ENCODE assay signal across 16 cellular contexts in the genomic region with DNA sequence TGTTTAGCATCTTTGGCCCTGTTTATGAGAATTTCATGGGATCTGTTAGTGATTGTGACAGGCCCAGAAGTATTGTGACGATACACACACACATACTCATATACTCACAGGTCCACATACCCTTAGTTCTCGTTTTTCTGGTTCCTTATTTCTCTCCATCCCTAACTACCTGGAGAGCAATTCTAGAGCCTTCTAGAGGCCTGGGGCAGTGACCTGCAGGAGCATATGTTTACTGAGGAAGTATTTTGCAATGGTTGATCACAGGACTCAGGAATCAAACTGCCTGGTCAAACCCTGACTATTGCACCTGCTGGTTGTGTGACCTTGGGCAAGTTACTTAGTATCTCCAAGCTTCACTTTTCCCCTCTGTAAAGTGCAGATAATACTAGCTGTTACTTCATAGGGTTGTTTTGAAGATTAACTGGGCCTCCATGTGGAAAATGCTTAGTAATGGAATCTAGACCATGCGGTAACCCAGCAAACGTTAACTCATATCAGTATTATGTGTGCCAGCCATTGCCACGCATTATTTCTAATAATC. TPM values are rescaled to one million over a fixed set of nuclear protein-coding genes. Genes with fewer than 3 reads are reported as not detected.
"Had no signal": no experiment of that assay in that cellular context is flagged by ENCODE, and none has a peak within 500 bp of the region (broad histone marks: within the 10 kb centered on the region; RNA-seq: fewer than 3 reads in every experiment).

No MANE protein-coding gene starts in this region.

- H3K36me3 ChIP-seq: WERI-Rb-1 had no signal

- H3K4me3 ChIP-seq: coronary artery had no signal

- ATAC-seq: activated CD8-positive, alpha-beta memory T cell treated with anti-CD3 and anti-CD28 coated beads, Interleukin-2, amount 10 ng/mL, durations not matched to agents 7 days and 5 days; left colon; T-cell had no signal

- H3K27ac ChIP-seq: coronary artery, WERI-Rb-1 had no signal

- DNase-seq: activated CD4-positive, alpha-beta T cell treated with anti-CD3 and anti-CD28 coated beads, Interleukin-2, amount 50 U/mL, for 48 hours; activated CD8-positive, alpha-beta memory T cell treated with anti-CD3 and anti-CD28 coated beads, Interleukin-2, amount 10 ng/mL, durations not matched to agents 7 days and 5 days; activated naive CD4-positive, alpha-beta T cell treated with anti-CD3 and anti-CD28 coated beads for 36 hours; activated T-cell treated with anti-CD3 and anti-CD28 coated beads, Interleukin-2, amount 50 U/mL, for 1 hour; central memory CD4-positive, alpha-beta T cell; foreskin melanocyte; left colon; retina; stimulated activated CD4-positive, alpha-beta T cell treated with anti-CD3 and anti-CD28 coated beads, Interleukin-15, amount 100 ng/mL, for 24 hours; stimulated activated CD4-positive, alpha-beta T cell treated with anti-CD3 and anti-CD28 coated beads, Interleukin-4, amount 100 ng/mL, for 1 hour; stimulated activated naive CD4-positive, alpha-beta T cell treated with Interleukin-2 at 50 U/mL for 16 hours; T-cell; T-helper 9 cell; WERI-Rb-1 had no signal

RNA-seq across cellular contexts. Expression of a gene that starts 8.7 kb away (rescaled TPM):
- total RNA-seq: activated CD8-positive, alpha-beta memory T cell treated with anti-CD3 and anti-CD28 coated beads, Interleukin-2, amount 10 ng/mL, durations not matched to agents 7 days and 5 days; activated naive CD4-positive, alpha-beta T cell treated with anti-CD3 and anti-CD28 coated beads for 36 hours; activated T-helper 2 cell treated with anti-CD3 and anti-CD28 coated beads, Interferon-gamma antibody, Interleukin-2, Interleukin-4, amounts not matched to agents 10 μg/mL and 5 μg/mL and 100 μg/mL, durations not matched to agents 14 hours and 24 hours and 36 hours had no signal
